Comparison of ENCODE assay signal across 19 cellular contexts in genomic region chr4:72809208-72809607, GRCh38.
"Had no signal": no experiment of that assay in that cellular context is flagged by ENCODE, and none has a peak within 500 bp of the region (broad histone marks: within the 10 kb centered on the region; RNA-seq: fewer than 3 reads in every experiment).

No MANE protein-coding gene starts in this region.

- H3K4me3 ChIP-seq: adrenal gland, hepatocyte, left ventricle myocardium inferior, sigmoid colon, testis, uterus had no signal

- H3K27ac ChIP-seq: adrenal gland, hepatocyte, left ventricle myocardium inferior, sigmoid colon, testis, uterus had no signal

- H3K9me3 ChIP-seq: adrenal gland, left ventricle myocardium inferior, sigmoid colon, testis, uterus had no signal

- H3K4me1 ChIP-seq: adrenal gland, left ventricle myocardium inferior, sigmoid colon, testis, uterus had no signal

- DNase-seq: activated CD4-positive, alpha-beta T cell treated with anti-CD3 and anti-CD28 coated beads for 1 hour; activated CD4-positive, alpha-beta T cell treated with anti-CD3 and anti-CD28 coated beads, Interleukin-2, amount 50 U/mL, for 1 hour; activated CD8-positive, alpha-beta T cell treated with anti-CD3 and anti-CD28 coated beads, Interleukin-2, amount 10 ng/mL, durations not matched to agents 7 days and 5 days; activated gamma-delta T cell treated with Interleukin-2 at 50 U/mL for 16 hours; activated T-cell treated with anti-CD3 and anti-CD28 coated beads, Interleukin-2, amount 50 U/mL, for 1 hour; adrenal gland; cortex of kidney; endodermal cell; glutamatergic neuron; left ventricle myocardium inferior; natural killer cell; retina; sigmoid colon; stimulated activated CD4-positive, alpha-beta T cell treated with anti-CD3 and anti-CD28 coated beads, Interleukin-4, amount 100 ng/mL, for 1 hour; stimulated activated naive CD4-positive, alpha-beta T cell; testis; trophoblast cell; uterus had no signal

- H3K36me3 ChIP-seq: adrenal gland, left ventricle myocardium inferior, sigmoid colon, uterus had no signal

- H3K4me2 ChIP-seq: hepatocyte had no signal

- H3K79me2 ChIP-seq: hepatocyte had no signal

- H3K27me3 ChIP-seq: adrenal gland, hepatocyte, sigmoid colon, testis, uterus had no signal

- H2AFZ ChIP-seq: hepatocyte had no signal
